ENCODE assay signal across 17 cellular contexts in genomic region chr21:42836767-42837301, GRCh38. TPM values are rescaled to one million over a fixed set of nuclear protein-coding genes. Genes with fewer than 3 reads are reported as not detected.
A peak's percentile ranks its signal among the peaks of the same experiment; 100 is the strongest.
DNase-seq lines count a peak whose midpoint lies in the region; ATAC-seq, FAIRE-seq and TF ChIP-seq lines count a peak whose summit lies in the region.
"Had no signal": no experiment of that assay in that cellular context is flagged by ENCODE, and none has a peak within 500 bp of the region (broad histone marks: within the 10 kb centered on the region; RNA-seq: fewer than 3 reads in every experiment).

No MANE protein-coding gene starts in this region.

- H3K9me3 ChIP-seq in Peyer's patch (no peaks in the 10 kb centered on the region), stomach (no peaks in the 10 kb centered on the region)
- H3K9me3 ChIP-seq: MG63 had no signal

- H3K36me3 ChIP-seq in Peyer's patch (peaks cover 0 to 19% (median 0%) of the 10 kb centered on the region in 3 donors), stomach (peaks cover 13 to 32% (median 30%) of the 10 kb centered on the region in 4 donors)

- H3K4me1 ChIP-seq in Peyer's patch: peaks cover 0 to 10% (median 2%) of the 10 kb centered on the region in 4 donors
- peaks cover 0 to 8% (median 7%) of the 10 kb centered on the region in 4 donors for H3K4me1 ChIP-seq in stomach

- WGBS in stomach, 5 donors: 54 to 70% (median 57%) methylated on average over 13 to 15 of the region's 15 CpGs

- no peak for ATAC-seq in activated naive CD4-positive, alpha-beta T cell treated with anti-CD3 and anti-CD28 coated beads, Interleukin-2, amount 50 U/mL, for 72 hours

- TF ChIP-seq POLR2A in Peyer's patch (IDR thresholded peaks at IDR 0.05): no peak
- TF ChIP-seq POLR2A in stomach (IDR thresholded peaks at IDR 0.05): no peak

- no peaks in the 10 kb centered on the region for H3K36me3 Mint-ChIP-seq in activated naive CD4-positive, alpha-beta T cell treated with anti-CD3 and anti-CD28 coated beads, Interleukin-2, amount 50 U/mL, for 72 hours

- H3K9me3 Mint-ChIP-seq in activated naive CD4-positive, alpha-beta T cell treated with anti-CD3 and anti-CD28 coated beads, Interleukin-2, amount 50 U/mL, for 72 hours: no peaks in the 10 kb centered on the region
- H3K9me3 Mint-ChIP-seq: nephron, WTC11 had no signal

- H3K27ac ChIP-seq in Peyer's patch (no peak overlapping the region), stomach (no peak overlapping the region)
- H3K27ac ChIP-seq: GM23248 had no signal

- TF ChIP-seq CTCF in Peyer's patch (IDR thresholded peaks at IDR 0.05) (no peak), stomach (IDR thresholded peaks at IDR 0.05) (no peak)

- TF ChIP-seq EP300 in stomach (IDR thresholded peaks at IDR 0.05): no peak

- FAIRE-seq in HTR-8/SVneo (lab: Jason Lieb, UNC): no peak
- FAIRE-seq: frontal cortex had no signal

- peak overlapping the region; percentile 42 to 81 for H3K27ac Mint-ChIP-seq in activated naive CD4-positive, alpha-beta T cell treated with anti-CD3 and anti-CD28 coated beads, Interleukin-2, amount 50 U/mL, for 72 hours
- H3K27ac Mint-ChIP-seq: nephron, WTC11 had no signal

- H3K27me3 ChIP-seq in Peyer's patch (no peaks in the 10 kb centered on the region), stomach (peaks cover 0 to 13% (median 10%) of the 10 kb centered on the region in 3 donors)

- intact Hi-C loops in stomach (cut with DNase I; ENCODE audit: low total_unique reads): no loop called here

- peak in 1 of 2 donors; percentile 43 for DNase-seq in activated naive CD4-positive, alpha-beta T cell treated with anti-CD3 and anti-CD28 coated beads, Interleukin-2, amount 50 U/mL, for 72 hours (ENCODE audit: low spot score in 2 of 2)
- no peak for DNase-seq in activated naive CD4-positive, alpha-beta T cell treated with anti-CD3 and anti-CD28 coated beads, Interleukin-2, amount 50 U/mL, for 16 hours
- DNase-seq in Peyer's patch: peak in 2 of 3 donors; percentile 11 to 39
- DNase-seq in iPS-NIHi7 (ENCODE audit: extremely low spot score): peak; percentile 28
- DNase-seq in stomach: peak; percentile 16
- DNase-seq in NK-92 treated with Interleukin-12 subunit alpha and Interleukin-12 subunit beta, amount 100 ng/mL, for 24 hours (lab: John Stamatoyannopoulos, UW): no peak
- DNase-seq in AG08395 (ENCODE audit: low spot score): no peak
- DNase-seq in HTR-8/SVneo (ENCODE audit: insufficient read length, low spot score): no peak
- DNase-seq: GM23248; mammary epithelial cell; MG63; NCI-H2107; NCI-H82; stimulated activated CD4-positive, alpha-beta T cell treated with anti-CD3 and anti-CD28 coated beads, Interleukin-1b, Interleukin-23, amount 100 ng/mL, for 48 hours had no signal

- H3K4me3 ChIP-seq in Peyer's patch (no peak overlapping the region), stomach (no peak overlapping the region)
- H3K4me3 ChIP-seq: GM23248, MG63 had no signal

RNA-seq across cellular contexts. Expression of gene WDR4, which starts 42.5 kb away (rescaled TPM):
- total RNA-seq in activated naive CD4-positive, alpha-beta T cell treated with anti-CD3 and anti-CD28 coated beads, Interleukin-2, amount 50 U/mL, for 72 hours: 10 to 100 TPM; 25.6 to 38.7 TPM
- total RNA-seq in Peyer's patch (10 to 100 TPM; 12.8 to 51.2 (median 26.3) TPM), stomach (100 to 1,000 TPM in 1 of 5 donors, 10 to 100 TPM in 2, 1 to 10 TPM in 2; 7.6 to 285 (median 21.5) TPM)
- polyA plus RNA-seq in stomach: 10 to 100 TPM in 1 of 3 donors, 1 to 10 TPM in 2; 7.5 to 10.4 (median 7.8) TPM

RNA-seq across cellular contexts. Expression of gene NDUFV3, which starts 56.3 kb away (rescaled TPM):
- total RNA-seq in activated naive CD4-positive, alpha-beta T cell treated with anti-CD3 and anti-CD28 coated beads, Interleukin-2, amount 50 U/mL, for 72 hours: 10 to 100 TPM; 25.3 to 25.7 TPM
- total RNA-seq in Peyer's patch: 10 to 100 TPM; 32.9 to 73.4 (median 54.9) TPM
- 10 to 100 TPM; 33.9 to 51.3 (median 42.3) TPM for total RNA-seq in stomach
- polyA plus RNA-seq in stomach: 10 to 100 TPM; 19.2 to 19.6 (median 19.3) TPM

Comparison
In these comparisons a context has a peak if more than half of its experiments do, and no peak if none do; other contexts are left out.
1. DNase-seq: peak in Peyer's patch (2 of 3), iPS-NIHi7 (single experiment) and stomach (single experiment); none in activated naive CD4-positive, alpha-beta T cell treated with anti-CD3 and anti-CD28 coated beads, Interleukin-2, amount 50 U/mL, for 16 hours (single experiment), NK-92 treated with Interleukin-12 subunit alpha and Interleukin-12 subunit beta, amount 100 ng/mL, for 24 hours (single experiment), AG08395 (single experiment) and HTR-8/SVneo (single experiment).